ENCODE assay signal across 8 cellular contexts in genomic region chr6:4776967-4777925, GRCh38. TPM values are rescaled to one million over a fixed set of nuclear protein-coding genes. Genes with fewer than 3 reads are reported as not detected.
DNase-seq lines count a peak whose midpoint lies in the region; ATAC-seq, FAIRE-seq and TF ChIP-seq lines count a peak whose summit lies in the region.

No MANE protein-coding gene starts in this region.

- peak overlapping the region; percentile 59 for H3K9ac ChIP-seq in GM12878 (ENCODE audit: control insufficient read depth, insufficient read depth, low read length)
- H3K9ac ChIP-seq in kidney (ENCODE audit: low read length in 2 of 2), result peak overlapping the region; percentile 9 to 63

- H2AFZ ChIP-seq in GM12878 (ENCODE audit: control insufficient read depth, low read depth, low read length), result no peak overlapping the region

- CTCF ChIA-PET in GM12878 (lab: Yijun Ruan, JAX), result interaction anchor here (0.6 to 1.5 kb wide), 11 partner anchors 9 to 158 kb away, joined by 3 to 7 read pairs (median 4); no protein-coding TSS in a partner anchor

- H4K20me1 ChIP-seq in GM12878 (ENCODE audit: control insufficient read depth, insufficient read depth), result 0 out of 2 replicates have a peak, but pooled peaks cover 3% of the 10 kb centered on the region

- peak overlapping the region; percentile 92 for H3K4me2 ChIP-seq in GM12878 (ENCODE audit: control insufficient read depth, insufficient read depth)

- WGBS in GM12878 (ENCODE audit: insufficient coverage, insufficient replicate concordance, low lambda C conversion rate, missing lambda C conversion rate), result 4% methylated on average over 24 of the region's 38 CpGs

- TF ChIP-seq EP300 in GM12878 (IDR thresholded peaks at IDR 0.05; ENCODE audit: borderline replicate concordance in 1 of 2, control insufficient read depth in 1 of 2, low read depth in 2 of 2, low read length in 2 of 2), result peak; percentile 13 to 62; a peak in 2 of 4 replicates

- RAD21 ChIA-PET in GM12878 (lab: Charles Lee; ENCODE audit: unreplicated experiment), result interaction anchor here (0.7 to 11.3 kb wide), 14 partner anchors 9 to 158 kb away, joined by 3 to 203 read pairs (median 4); no protein-coding TSS in a partner anchor

- intact Hi-C loops in GM12878 (cut with micrococcal nuclease; ENCODE audit: unreplicated experiment), result loop anchor here (2.0 kb wide), 3 partner anchors 124 to 226 kb away; no protein-coding TSS in a partner anchor
- intact Hi-C loops in kidney (cut with DNase I), result no loop called here

- H3K4me1 ChIP-seq in GM12878 (ENCODE audit: control insufficient read depth, insufficient read depth, low read length), result peaks cover 30% of the 10 kb centered on the region
- peaks cover 7 to 8% of the 10 kb centered on the region in 2 donors for H3K4me1 ChIP-seq in kidney (ENCODE audit: control insufficient read depth in 1 of 2, insufficient read depth in 1 of 2, low read depth in 1 of 2, low read length in 2 of 2)

- TF ChIP-seq CTCF in GM12878 (IDR thresholded peaks at IDR 0.05 in 2 of 3, conservative IDR thresholded peaks at IDR 0.05 in 1 of 3; ENCODE audit: control insufficient read depth in 2 of 3, extremely low read depth in 1 of 3, insufficient read depth in 1 of 3, low read depth in 3 of 3, low read length in 3 of 3), result no peak
- TF ChIP-seq CTCF in kidney (IDR thresholded peaks at IDR 0.05; ENCODE audit: borderline replicate concordance, extremely low read depth, insufficient read depth), result no peak

- no peak for TF ChIP-seq RAD21 in GM12878 (IDR thresholded peaks at IDR 0.05; ENCODE audit: insufficient read depth, low read depth, low read length)

- H3K9me3 ChIP-seq in GM12878 (replicated peaks; ENCODE audit: control insufficient read depth, insufficient read depth, low read length) (peaks cover 3% of the 10 kb centered on the region; the same call in 2 of the 3 replicates), kidney (ENCODE audit: control insufficient read depth in 1 of 2, low read length in 2 of 2) (no peaks in the 10 kb centered on the region)

- POLR2A ChIA-PET in GM12878 (lab: Charles Lee), result interaction anchor here (0.6 to 2.9 kb wide), 10 partner anchors 9 to 433 kb away, joined by 3 to 18 read pairs (median 4); no protein-coding TSS in a partner anchor

- peak overlapping the region; percentile 89 for H3K4me3 ChIP-seq in GM12878
- peak overlapping the region; percentile 78 to 79 for H3K4me3 ChIP-seq in kidney (ENCODE audit: low read length in 2 of 2)

- H3K36me3 ChIP-seq in GM12878 (ENCODE audit: control insufficient read depth in 2 of 2, insufficient read depth in 2 of 2, low read length in 1 of 2) (no peaks in the 10 kb centered on the region), kidney (ENCODE audit: control insufficient read depth in 1 of 2, insufficient read depth in 2 of 2, low read length in 2 of 2) (no peaks in the 10 kb centered on the region)

- TF ChIP-seq POLR2A in GM12878 (IDR thresholded peaks at IDR 0.05; ENCODE audit: low read depth, low read length), result peak; percentile 50; the same call in 1 of the 2 replicates

- BruUV-seq in GM12878 (replicated peaks; lab: Mats Ljungman, UMichigan), result TSS peak; percentile 96

- SMC1A ChIA-PET in GM12878 (lab: Charles Lee; ENCODE audit: uncharacterized antibody, unreplicated experiment), result interaction anchor here (0.5 to 12.1 kb wide), 14 partner anchors 10 to 760 kb away, joined by 3 to 237 read pairs (median 4); no protein-coding TSS in a partner anchor

- peak overlapping the region; percentile 60 for H3K27ac ChIP-seq in GM12878 (ENCODE audit: control insufficient read depth, insufficient read depth)
- H3K27ac ChIP-seq in kidney (ENCODE audit: low read depth in 2 of 2, low read length in 2 of 2), result no peak overlapping the region

- in situ Hi-C loops in GM12878 (cut with MboI), result loop anchor here (10.0 kb wide), 1 partner anchor 752 kb away; a partner anchor contains a TSS

- H3K79me2 ChIP-seq in GM12878 (ENCODE audit: control insufficient read depth, insufficient read depth, low read length), result peaks cover 51% of the 10 kb centered on the region

- peak; percentile 42 to 56 for DNase-seq in AML-193 (lab: John Stamatoyannopoulos, UW)
- peak; percentile 64 for DNase-seq in RKO (ENCODE audit: low spot score)
- DNase-seq in GM12878 (ENCODE audit: low read depth, low spot score), result no peak
- DNase-seq in kidney, result peak; percentile 78
- peak; percentile 19 for DNase-seq in stimulated activated CD8-positive, alpha-beta memory T cell treated with anti-CD3 and anti-CD28 coated beads, Interleukin-12 subunit alpha, Interleukin-12 subunit beta, amount 100 ng/mL, for 24 hours (ENCODE audit: extremely low read depth)
- DNase-seq in T1000 (lab: John Stamatoyannopoulos, UW), result no peak

- no peak for FAIRE-seq in GM12878 (lab: Jason Lieb, UNC)
- FAIRE-seq in kidney (lab: Jason Lieb, UNC), result no peak

- peaks cover 3% of the 10 kb centered on the region in 2 experiments; a peak in 2 of 4 replicates for H3K27me3 ChIP-seq in GM12878 (replicated peaks in 1 of 2; ENCODE audit: control insufficient read depth in 2 of 2, insufficient read depth in 2 of 2, low read length in 1 of 2)

- ATAC-seq in GM19395 (IDR thresholded peaks at IDR 0.05; ENCODE audit: unreplicated experiment) (peak; percentile 21), GM12878 (peak; percentile 36), HG03342 (IDR thresholded peaks at IDR 0.05; ENCODE audit: unreplicated experiment) (no peak)

TF ChIP-seq in GM12878, 131 proteins besides CTCF, POLR2A, EP300 and RAD21 (continues in another document):
- TF ChIP-seq GABPA (IDR thresholded peaks at IDR 0.05; ENCODE audit: low read depth) (no peak), ATF7 (IDR thresholded peaks at IDR 0.05; ENCODE audit: low read depth) (0 out of 2 replicates have a peak, but pooled peaks have one; percentile 24), BHLHE40 (IDR thresholded peaks at IDR 0.05; ENCODE audit: borderline replicate concordance in 1 of 2, low read depth in 2 of 2, low read length in 1 of 2) (0 out of 4 replicates have a peak, but pooled peaks have one; percentile 27 to 29), IKZF1 (conservative IDR thresholded peaks at IDR 0.05) (peak; percentile 28; the same call in 1 of the 2 replicates), CREB1 (IDR thresholded peaks at IDR 0.05; ENCODE audit: low read depth) (peak; percentile 91), MLLT1 (IDR thresholded peaks at IDR 0.05) (0 out of 2 replicates have a peak, but pooled peaks have one; percentile 29), E2F4 (IDR thresholded peaks at IDR 0.05; ENCODE audit: low read depth, low read length) (peak; percentile 36; the same call in 1 of the 2 replicates), IRF3 (IDR thresholded peaks at IDR 0.05) (no peak)

RNA-seq across cellular contexts. Expression of gene CDYL, which starts 1.0 kb away (rescaled TPM):
- total RNA-seq in GM12878 (2013; cell fraction: nucleolus; rRNA removed), result 88.3 and 101 TPM in 2 replicates
- total RNA-seq in GM12878 (2014; rRNA removed) (26.2 and 27.7 TPM in 2 replicates), GM12878 (2014; rRNA removed; fragmentation: Illumina TruSeq; extraction: Trizol) (53.0 and 53.7 TPM in 2 replicates), GM12878 (2021) (61.2 and 61.3 TPM in 2 replicates), kidney (46.8 TPM)
- polyA plus RNA-seq in GM12878 (2011; ENCODE audit: low read depth), result 10.0 TPM
- polyA plus RNA-seq in GM12878 (2011; rRNA removed) (60.7 and 75.4 TPM in 2 replicates), GM12878 (2014; fragmentation: Illumina TruSeq; extraction: Trizol) (39.0 and 45.0 TPM in 2 replicates), GM12878 (2014; fragmentation: Nextera tagmentation; extraction: Ambion mirVana) (10 to 100 TPM; 11.2 to 15.3 TPM), GM12878 (2014; rRNA removed) (26.8 and 30.8 TPM in 2 replicates), GM12878 (2016; fragmentation: Nextera tagmentation; extraction: Ambion mirVana) (10 to 100 TPM in 1 of 2 experiments, 1 to 10 TPM in 1; 9.3 to 11.3 TPM), kidney (ENCODE audit: insufficient read depth, low read depth, low replicate concordance) (7.4 TPM)
- polyA plus RNA-seq in GM12878 (2011; cell fraction: cytosol; rRNA removed), result 30.0 and 34.2 TPM in 2 replicates
- polyA plus RNA-seq in GM12878 (2011; cell fraction: nucleus; rRNA removed), result 49.5 and 53.2 TPM in 2 replicates
- polyA plus RNA-seq in GM12878 (2012), result 13.4 and 16.6 TPM in 2 replicates
- 244 and 245 TPM in 2 replicates for polyA minus RNA-seq in GM12878 (2011; rRNA and poly(A)+ RNA removed)
- 102 and 113 TPM in 2 replicates for polyA minus RNA-seq in GM12878 (2011; cell fraction: cytosol; rRNA and poly(A)+ RNA removed)
- polyA minus RNA-seq in GM12878 (2011; cell fraction: nucleus; rRNA and poly(A)+ RNA removed), result 33.6 and 50.4 TPM in 2 replicates

Comparison
In these comparisons a context has a peak if more than half of its experiments do, and no peak if none do; other contexts are left out.
1. DNase-seq: peak in AML-193 (2 of 2), RKO (single experiment), kidney (single experiment) and stimulated activated CD8-positive, alpha-beta memory T cell treated with anti-CD3 and anti-CD28 coated beads, Interleukin-12 subunit alpha, Interleukin-12 subunit beta, amount 100 ng/mL, for 24 hours (single experiment); none in GM12878 (single experiment) and T1000 (single experiment).